Comparison of ENCODE assay signal across 8 cellular contexts in genomic region chr5:151699071-151699901, GRCh38. TPM values are rescaled to one million over a fixed set of nuclear protein-coding genes. Genes with fewer than 3 reads are reported as not detected.
A peak's percentile ranks its signal among the peaks of the same experiment; 100 is the strongest.
DNase-seq lines count a peak whose midpoint lies in the region; ATAC-seq and TF ChIP-seq lines count a peak whose summit lies in the region.

No MANE protein-coding gene starts in this region.

- H3K36me3 ChIP-seq in subcutaneous abdominal adipose tissue (ENCODE audit: control insufficient read depth in 5 of 5, insufficient read depth in 5 of 5, low read length in 5 of 5): no peaks in the 10 kb centered on the region

- H3K4me1 Mint-ChIP-seq in activated T-helper 1 cell treated with anti-CD3 and anti-CD28 coated beads, Interleukin-12 subunit alpha, Interleukin-12 subunit beta, Interleukin-2, Interleukin-4 antibody, amounts not matched to agents 30 ng/mL and 10 ng/mL and 1 ng/mL, durations not matched to agents 14 hours and 24 hours and 36 hours (ENCODE audit: low read depth): no peaks in the 10 kb centered on the region
- H3K4me1 Mint-ChIP-seq in CD4-positive, alpha-beta T cell (ENCODE audit: low read depth): no peaks in the 10 kb centered on the region

- POLR2A ChIA-PET in CD4-positive, alpha-beta T cell (lab: Charles Lee): no interaction called here

- TF ChIP-seq CTCF in CD4-positive, alpha-beta T cell (IDR thresholded peaks at IDR 0.05): no peak

- no peaks in the 10 kb centered on the region for H3K9me3 ChIP-seq in subcutaneous abdominal adipose tissue (ENCODE audit: control insufficient read depth in 5 of 5, low read length in 5 of 5)
- H3K9me3 ChIP-seq in CD4-positive, alpha-beta T cell (ENCODE audit: control insufficient read depth, low read length): no peaks in the 10 kb centered on the region

- H3K4me3 ChIP-seq in subcutaneous abdominal adipose tissue (ENCODE audit: low read depth in 1 of 5, low read length in 5 of 5): peak overlapping the region in 3 of 5 donors; percentile 3 to 25 (median 23)

- no peaks in the 10 kb centered on the region for H3K36me3 Mint-ChIP-seq in activated T-helper 1 cell treated with anti-CD3 and anti-CD28 coated beads, Interleukin-12 subunit alpha, Interleukin-12 subunit beta, Interleukin-2, Interleukin-4 antibody, amounts not matched to agents 30 ng/mL and 10 ng/mL and 1 ng/mL, durations not matched to agents 14 hours and 24 hours and 36 hours (ENCODE audit: low read depth)
- no peaks in the 10 kb centered on the region for H3K36me3 Mint-ChIP-seq in CD4-positive, alpha-beta T cell (ENCODE audit: low read depth)

- peak overlapping the region; percentile 94 for H3K27ac ChIP-seq in subcutaneous abdominal adipose tissue (ENCODE audit: low read depth, low read length)
- no peak overlapping the region for H3K27ac ChIP-seq in CD4-positive, alpha-beta T cell (ENCODE audit: low read depth, low read length)

- peaks cover 9 to 75% (median 52%) of the 10 kb centered on the region in 5 donors for H3K4me1 ChIP-seq in subcutaneous abdominal adipose tissue (ENCODE audit: control insufficient read depth in 5 of 5, insufficient read depth in 5 of 5, low read length in 5 of 5)

- peaks cover 0 to 3% (median 0%) of the 10 kb centered on the region in 5 donors for H3K27me3 ChIP-seq in subcutaneous abdominal adipose tissue (ENCODE audit: control insufficient read depth in 5 of 5, insufficient read depth in 4 of 5, low read length in 5 of 5)
- H3K27me3 ChIP-seq in CD4-positive, alpha-beta T cell (ENCODE audit: control insufficient read depth, insufficient read depth, low read length): no peaks in the 10 kb centered on the region

- intact Hi-C loops in activated T-helper 1 cell treated with anti-CD3 and anti-CD28 coated beads, Interleukin-12 subunit alpha, Interleukin-12 subunit beta, Interleukin-2, Interleukin-4 antibody, amounts not matched to agents 30 ng/mL and 10 ng/mL and 1 ng/mL, durations not matched to agents 14 hours and 24 hours and 36 hours (cut with micrococcal nuclease): no loop called here
- intact Hi-C loops in CD4-positive, alpha-beta T cell (cut with DNase I, micrococcal nuclease): no loop called here

- H3K27me3 Mint-ChIP-seq in activated T-helper 1 cell treated with anti-CD3 and anti-CD28 coated beads, Interleukin-12 subunit alpha, Interleukin-12 subunit beta, Interleukin-2, Interleukin-4 antibody, amounts not matched to agents 30 ng/mL and 10 ng/mL and 1 ng/mL, durations not matched to agents 14 hours and 24 hours and 36 hours (ENCODE audit: insufficient read depth): peaks cover 6% of the 10 kb centered on the region
- peaks cover 9% of the 10 kb centered on the region for H3K27me3 Mint-ChIP-seq in CD4-positive, alpha-beta T cell

- no peak for ATAC-seq in HG02840 (IDR thresholded peaks at IDR 0.05; ENCODE audit: low FRiP score, unreplicated experiment)
- ATAC-seq in CD4-positive, alpha-beta T cell (ENCODE audit: poor library complexity): no peak

- peak overlapping the region in 3 of 5 donors; percentile 3 to 59 (median 46) for H3K9ac ChIP-seq in subcutaneous abdominal adipose tissue (ENCODE audit: low read length in 5 of 5)

- DNase-seq in HK-2 (ENCODE audit: unreplicated experiment): peak; percentile 84
- DNase-seq in cerebellar cortex (ENCODE audit: low spot score): peak; percentile 22
- peak; percentile 97 for DNase-seq in kidney tubule cell (ENCODE audit: low spot score)
- DNase-seq in activated T-helper 1 cell treated with anti-CD3 and anti-CD28 coated beads, Interleukin-12 subunit alpha, Interleukin-12 subunit beta, Interleukin-2, Interleukin-4 antibody, amounts not matched to agents 30 ng/mL and 10 ng/mL and 1 ng/mL, durations not matched to agents 14 hours and 24 hours and 36 hours (ENCODE audit: low spot score): no peak
- DNase-seq in CD4-positive, alpha-beta T cell: no peak
- no peak for DNase-seq in NCI-H82 (lab: John Stamatoyannopoulos, UW)

- CTCF ChIA-PET in CD4-positive, alpha-beta T cell (lab: Charles Lee): interaction anchor here (0.7 kb wide), 1 partner anchor 70 kb away, joined by 3 read pairs; no protein-coding TSS in a partner anchor

- no peaks in the 10 kb centered on the region for H3K9me3 Mint-ChIP-seq in activated T-helper 1 cell treated with anti-CD3 and anti-CD28 coated beads, Interleukin-12 subunit alpha, Interleukin-12 subunit beta, Interleukin-2, Interleukin-4 antibody, amounts not matched to agents 30 ng/mL and 10 ng/mL and 1 ng/mL, durations not matched to agents 14 hours and 24 hours and 36 hours
- H3K9me3 Mint-ChIP-seq in CD4-positive, alpha-beta T cell: no peaks in the 10 kb centered on the region

- H3K27ac Mint-ChIP-seq in activated T-helper 1 cell treated with anti-CD3 and anti-CD28 coated beads, Interleukin-12 subunit alpha, Interleukin-12 subunit beta, Interleukin-2, Interleukin-4 antibody, amounts not matched to agents 30 ng/mL and 10 ng/mL and 1 ng/mL, durations not matched to agents 14 hours and 24 hours and 36 hours: no peak overlapping the region
- H3K27ac Mint-ChIP-seq in CD4-positive, alpha-beta T cell: no peak overlapping the region

- H3K4me3 Mint-ChIP-seq in activated T-helper 1 cell treated with anti-CD3 and anti-CD28 coated beads, Interleukin-12 subunit alpha, Interleukin-12 subunit beta, Interleukin-2, Interleukin-4 antibody, amounts not matched to agents 30 ng/mL and 10 ng/mL and 1 ng/mL, durations not matched to agents 14 hours and 24 hours and 36 hours: no peak overlapping the region
- no peak overlapping the region for H3K4me3 Mint-ChIP-seq in CD4-positive, alpha-beta T cell

RNA-seq across cellular contexts. Expression of gene SPARC, which starts 12.6 kb away (rescaled TPM):
- total RNA-seq in activated T-helper 1 cell treated with anti-CD3 and anti-CD28 coated beads, Interleukin-12 subunit alpha, Interleukin-12 subunit beta, Interleukin-2, Interleukin-4 antibody, amounts not matched to agents 30 ng/mL and 10 ng/mL and 1 ng/mL, durations not matched to agents 14 hours and 24 hours and 36 hours: not detected in 2 replicates
- total RNA-seq in CD4-positive, alpha-beta T cell: under 1 TPM; 0.78 to 0.80 TPM

RNA-seq across cellular contexts. Expression of gene ATOX1, which starts 59.1 kb away (rescaled TPM):
- 72.5 and 83.7 TPM in 2 replicates for total RNA-seq in activated T-helper 1 cell treated with anti-CD3 and anti-CD28 coated beads, Interleukin-12 subunit alpha, Interleukin-12 subunit beta, Interleukin-2, Interleukin-4 antibody, amounts not matched to agents 30 ng/mL and 10 ng/mL and 1 ng/mL, durations not matched to agents 14 hours and 24 hours and 36 hours
- 10 to 100 TPM; 11.2 to 13.3 TPM for total RNA-seq in CD4-positive, alpha-beta T cell

Comparison
In these comparisons a context has a peak if more than half of its experiments do, and no peak if none do; other contexts are left out.
1. DNase-seq: peak in HK-2 (single experiment), cerebellar cortex (single experiment) and kidney tubule cell (single experiment); none in activated T-helper 1 cell treated with anti-CD3 and anti-CD28 coated beads, Interleukin-12 subunit alpha, Interleukin-12 subunit beta, Interleukin-2, Interleukin-4 antibody, amounts not matched to agents 30 ng/mL and 10 ng/mL and 1 ng/mL, durations not matched to agents 14 hours and 24 hours and 36 hours (single experiment), CD4-positive, alpha-beta T cell (0 of 10) and NCI-H82 (single experiment).